Comparison of ENCODE assay signal across 8 cellular contexts in genomic region chr13:32669030-32669646, GRCh38.
A peak's percentile ranks its signal among the peaks of the same experiment; 100 is the strongest.
DNase-seq lines count a peak whose midpoint lies in the region; ATAC-seq and TF ChIP-seq lines count a peak whose summit lies in the region.

No MANE protein-coding gene starts in this region.

- ATAC-seq in GM18868 (IDR thresholded peaks at IDR 0.05; ENCODE audit: unreplicated experiment) (peak; percentile 58), left colon (peak; percentile 48)
- ATAC-seq in stimulated activated naive CD8-positive, alpha-beta T cell treated with anti-CD3 and anti-CD28 coated beads, Interleukin-15, Interleukin-2, amounts not matched to agents 100 U/mL and 50 U/mL, for 24 hours: no peak

- intact Hi-C loops in left colon (cut with DNase I, micrococcal nuclease): no loop called here

- TF ChIP-seq CTCF in astrocyte of the spinal cord (IDR thresholded peaks at IDR 0.05; ENCODE audit: low read depth, low read length): peak; percentile 70

- in situ Hi-C loops in astrocyte of the spinal cord (cut with HindIII; ENCODE audit: low sequenced_read_pairs): no loop called here

- no peak overlapping the region for H3K4me3 ChIP-seq in astrocyte of the spinal cord (ENCODE audit: low read depth, low read length)

- DNase-seq in CD1c-positive myeloid dendritic cell (ENCODE audit: extremely low spot score) (peak; percentile 64), NCI-H2227 treated with DMSO at 0.1 percent for 48 hours (lab: John Stamatoyannopoulos, UW) (peak; percentile 29), astrocyte of the spinal cord (ENCODE audit: low read depth, low spot score) (peak; percentile 71), left colon (no peak), cerebellar nuclear complex (lab: John Stamatoyannopoulos, UW) (no peak)
- no peak for DNase-seq in stimulated activated naive CD8-positive, alpha-beta T cell treated with anti-CD3 and anti-CD28 coated beads, Interleukin-15, Interleukin-2, amounts not matched to agents 100 U/mL and 50 U/mL, for 24 hours
- DNase-seq in activated T-cell treated with anti-CD3 and anti-CD28 coated beads, Interleukin-2, amount 50 U/mL, for 1 hour: no peak

Comparison
In these comparisons a context has a peak if more than half of its experiments do, and no peak if none do; other contexts are left out.
1. DNase-seq: peak in CD1c-positive myeloid dendritic cell (single experiment), NCI-H2227 treated with DMSO at 0.1 percent for 48 hours (single experiment) and astrocyte of the spinal cord (single experiment); none in left colon (0 of 2), cerebellar nuclear complex (0 of 2), stimulated activated naive CD8-positive, alpha-beta T cell treated with anti-CD3 and anti-CD28 coated beads, Interleukin-15, Interleukin-2, amounts not matched to agents 100 U/mL and 50 U/mL, for 24 hours (single experiment) and activated T-cell treated with anti-CD3 and anti-CD28 coated beads, Interleukin-2, amount 50 U/mL, for 1 hour (single experiment).